ENCODE assay signal across 21 cellular contexts in the genomic region with DNA sequence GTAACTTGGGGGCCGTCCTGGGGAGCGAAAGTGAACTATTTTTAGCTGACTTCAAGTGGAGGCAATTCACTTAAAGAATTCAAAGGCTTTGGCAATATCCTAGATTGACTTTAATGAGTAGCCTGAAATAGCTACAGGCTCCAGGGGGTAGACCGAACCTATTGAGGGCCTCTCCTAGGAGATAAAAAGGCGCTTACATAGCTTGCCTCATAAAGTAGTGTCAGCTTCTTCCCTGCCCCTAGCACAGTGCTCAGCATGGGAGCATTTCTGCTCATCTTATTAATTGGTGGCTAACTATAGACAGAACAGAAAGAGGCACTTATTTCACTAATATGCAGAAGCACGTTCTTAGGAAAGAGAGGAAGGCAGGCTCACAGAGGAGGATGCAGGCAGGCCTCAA. TPM values are rescaled to one million over a fixed set of nuclear protein-coding genes. Genes with fewer than 3 reads are reported as not detected.
DNase-seq lines count a peak whose midpoint lies in the region; ATAC-seq and TF ChIP-seq lines count a peak whose summit lies in the region.
"Had no signal": no experiment of that assay in that cellular context is flagged by ENCODE, and none has a peak within 500 bp of the region (broad histone marks: within the 10 kb centered on the region; RNA-seq: fewer than 3 reads in every experiment).

No MANE protein-coding gene starts in this region.

- peak overlapping the region in 2 of 5 experiments; percentile 22 to 24 for H3K4me3 Mint-ChIP-seq in brain
- H3K4me3 Mint-ChIP-seq: activated naive CD8-positive, alpha-beta T cell treated with anti-CD3 and anti-CD28 coated beads for 36 hours; immature natural killer cell; stimulated activated memory B cell treated with anti-CD40 and anti-IgM and Interleukin-4, amounts not matched to agents 10 μg/mL and 1 μg/mL and 100 μg/mL, for 72 hours had no signal

- H3K27ac Mint-ChIP-seq in brain = peak overlapping the region in 4 of 5 experiments; percentile 1 to 92 (median 80)
- H3K27ac Mint-ChIP-seq: activated naive CD8-positive, alpha-beta T cell treated with anti-CD3 and anti-CD28 coated beads for 36 hours; activated T-helper 2 cell treated with anti-CD3 and anti-CD28 coated beads, Interferon-gamma antibody, Interleukin-2, Interleukin-4, amounts not matched to agents 10 μg/mL and 5 μg/mL and 100 μg/mL, durations not matched to agents 14 hours and 24 hours and 36 hours; immature natural killer cell; stimulated activated memory B cell treated with anti-CD40 and anti-IgM and Interleukin-4, amounts not matched to agents 10 μg/mL and 1 μg/mL and 100 μg/mL, for 72 hours had no signal

- H3K27me3 Mint-ChIP-seq in brain = no peaks in the 10 kb centered on the region
- H3K27me3 Mint-ChIP-seq: activated naive CD8-positive, alpha-beta T cell treated with anti-CD3 and anti-CD28 coated beads for 36 hours; stimulated activated memory B cell treated with anti-CD40 and anti-IgM and Interleukin-4, amounts not matched to agents 10 μg/mL and 1 μg/mL and 100 μg/mL, for 72 hours had no signal

- peaks cover 21% of the 10 kb centered on the region for H3K4me1 Mint-ChIP-seq in brain
- H3K4me1 Mint-ChIP-seq: immature natural killer cell; stimulated activated memory B cell treated with anti-CD40 and anti-IgM and Interleukin-4, amounts not matched to agents 10 μg/mL and 1 μg/mL and 100 μg/mL, for 72 hours had no signal

- H3K27ac ChIP-seq in left lung = no peak overlapping the region
- H3K27ac ChIP-seq: ovary, testis had no signal

- H3K9me3 Mint-ChIP-seq in brain = no peaks in the 10 kb centered on the region
- H3K9me3 Mint-ChIP-seq: activated naive CD8-positive, alpha-beta T cell treated with anti-CD3 and anti-CD28 coated beads for 36 hours; activated T-helper 2 cell treated with anti-CD3 and anti-CD28 coated beads, Interferon-gamma antibody, Interleukin-2, Interleukin-4, amounts not matched to agents 10 μg/mL and 5 μg/mL and 100 μg/mL, durations not matched to agents 14 hours and 24 hours and 36 hours; immature natural killer cell; stimulated activated memory B cell treated with anti-CD40 and anti-IgM and Interleukin-4, amounts not matched to agents 10 μg/mL and 1 μg/mL and 100 μg/mL, for 72 hours had no signal

- intact Hi-C loops in left lung (cut with DNase I) = no loop called here

- TF ChIP-seq CTCF in brain (conservative IDR thresholded peaks at IDR 0.05) (no peak), left lung (IDR thresholded peaks at IDR 0.05) (no peak)

- H3K27me3 ChIP-seq in left lung = no peaks in the 10 kb centered on the region
- H3K27me3 ChIP-seq: ovary, testis had no signal

- H3K4me3 ChIP-seq in left lung = no peak overlapping the region
- H3K4me3 ChIP-seq: ovary, testis had no signal

- peaks cover 4% of the 10 kb centered on the region for H3K36me3 Mint-ChIP-seq in brain
- H3K36me3 Mint-ChIP-seq: activated naive CD8-positive, alpha-beta T cell treated with anti-CD3 and anti-CD28 coated beads for 36 hours had no signal

- no peaks in the 10 kb centered on the region for H3K36me3 ChIP-seq in left lung
- H3K36me3 ChIP-seq: ovary had no signal

- peak; percentile 51 for DNase-seq in EH (ENCODE audit: low read depth)
- peak; percentile 31 for DNase-seq in HuH-7 (ENCODE audit: low spot score)
- DNase-seq in left lung = no peak
- DNase-seq in NCI-H524 (lab: John Stamatoyannopoulos, UW) = no peak
- DNase-seq in NCI-H82 treated with DMSO at 0.1 percent for 48 hours (lab: John Stamatoyannopoulos, UW; ENCODE audit: unreplicated experiment) = no peak
- DNase-seq: activated CD4-positive, alpha-beta T cell treated with anti-CD3 and anti-CD28 coated beads for 48 hours; activated naive CD8-positive, alpha-beta T cell treated with anti-CD3 and anti-CD28 coated beads for 36 hours; C1 segment of cervical spinal cord; cortex of kidney; immature natural killer cell; NCI-H526 treated with DMSO at 0.1 percent for 48 hours; ovary; PC-3; stimulated activated CD4-positive, alpha-beta T cell treated with anti-CD3 and anti-CD28 coated beads, Interleukin-1b, Interleukin-23, amount 100 ng/mL, for 48 hours; T-helper 1 cell; testis had no signal

- H3K9me3 ChIP-seq in left lung = no peaks in the 10 kb centered on the region
- H3K9me3 ChIP-seq: ovary, testis had no signal

- ATAC-seq in left lung (peak; percentile 84), HG03108 (IDR thresholded peaks at IDR 0.05; ENCODE audit: unreplicated experiment) (no peak), GM18498 (IDR thresholded peaks at IDR 0.05; ENCODE audit: unreplicated experiment) (no peak)
- ATAC-seq: PC-3; stimulated activated memory B cell treated with anti-CD40 and anti-IgM and Interleukin-4, amounts not matched to agents 10 μg/mL and 1 μg/mL and 100 μg/mL, for 72 hours had no signal

- H3K4me1 ChIP-seq in left lung = no peaks in the 10 kb centered on the region
- H3K4me1 ChIP-seq: testis had no signal

RNA-seq across cellular contexts. Expression of gene CTNNBIP1, which starts 12.3 kb away (rescaled TPM):
- 84.5 TPM for polyA plus RNA-seq in brain (ENCODE audit: insufficient read depth, low read depth, low replicate concordance)
- 10 to 100 TPM; 30.2 to 40.9 TPM for total RNA-seq in left lung

RNA-seq across cellular contexts. Expression of gene LZIC, which starts 20.8 kb away (rescaled TPM):
- 60.4 TPM for polyA plus RNA-seq in brain (ENCODE audit: insufficient read depth, low read depth, low replicate concordance)
- 10 to 100 TPM; 26.6 to 32.0 TPM for total RNA-seq in left lung

RNA-seq across cellular contexts. Expression of gene NMNAT1, which starts 20.9 kb away (rescaled TPM):
- polyA plus RNA-seq in brain (ENCODE audit: insufficient read depth, low read depth, low replicate concordance) = 7.7 TPM
- total RNA-seq in left lung = 10 to 100 TPM; 11.4 to 11.7 TPM

Comparison
In these comparisons a context has a peak if more than half of its experiments do, and no peak if none do; other contexts are left out.
1. DNase-seq: peak in EH (single experiment) and HuH-7 (single experiment); none in left lung (0 of 2), NCI-H524 (0 of 2) and NCI-H82 treated with DMSO at 0.1 percent for 48 hours (single experiment).